In genomic region chr2:171460537-171460936, GRCh38 we compare ENCODE assay signal across 1 cellular context.
TF ChIP-seq lines count a peak whose summit lies in the region.

No MANE protein-coding gene starts in this region.

TF ChIP-seq in HepG2, 621 proteins besides CTCF, POLR2A, EP300 and RAD21 (continued from another document):
- TF ChIP-seq, protein P1, sequence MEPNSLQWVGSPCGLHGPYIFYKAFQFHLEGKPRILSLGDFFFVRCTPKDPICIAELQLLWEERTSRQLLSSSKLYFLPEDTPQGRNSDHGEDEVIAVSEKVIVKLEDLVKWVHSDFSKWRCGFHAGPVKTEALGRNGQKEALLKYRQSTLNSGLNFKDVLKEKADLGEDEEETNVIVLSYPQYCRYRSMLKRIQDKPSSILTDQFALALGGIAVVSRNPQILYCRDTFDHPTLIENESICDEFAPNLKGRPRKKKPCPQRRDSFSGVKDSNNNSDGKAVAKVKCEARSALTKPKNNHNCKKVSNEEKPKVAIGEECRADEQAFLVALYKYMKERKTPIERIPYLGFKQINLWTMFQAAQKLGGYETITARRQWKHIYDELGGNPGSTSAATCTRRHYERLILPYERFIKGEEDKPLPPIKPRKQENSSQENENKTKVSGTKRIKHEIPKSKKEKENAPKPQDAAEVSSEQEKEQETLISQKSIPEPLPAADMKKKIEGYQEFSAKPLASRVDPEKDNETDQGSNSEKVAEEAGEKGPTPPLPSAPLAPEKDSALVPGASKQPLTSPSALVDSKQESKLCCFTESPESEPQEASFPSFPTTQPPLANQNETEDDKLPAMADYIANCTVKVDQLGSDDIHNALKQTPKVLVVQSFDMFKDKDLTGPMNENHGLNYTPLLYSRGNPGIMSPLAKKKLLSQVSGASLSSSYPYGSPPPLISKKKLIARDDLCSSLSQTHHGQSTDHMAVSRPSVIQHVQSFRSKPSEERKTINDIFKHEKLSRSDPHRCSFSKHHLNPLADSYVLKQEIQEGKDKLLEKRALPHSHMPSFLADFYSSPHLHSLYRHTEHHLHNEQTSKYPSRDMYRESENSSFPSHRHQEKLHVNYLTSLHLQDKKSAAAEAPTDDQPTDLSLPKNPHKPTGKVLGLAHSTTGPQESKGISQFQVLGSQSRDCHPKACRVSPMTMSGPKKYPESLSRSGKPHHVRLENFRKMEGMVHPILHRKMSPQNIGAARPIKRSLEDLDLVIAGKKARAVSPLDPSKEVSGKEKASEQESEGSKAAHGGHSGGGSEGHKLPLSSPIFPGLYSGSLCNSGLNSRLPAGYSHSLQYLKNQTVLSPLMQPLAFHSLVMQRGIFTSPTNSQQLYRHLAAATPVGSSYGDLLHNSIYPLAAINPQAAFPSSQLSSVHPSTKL (CRISPR knock-in tag; IDR thresholded peaks at IDR 0.05), result peak; percentile 66
- TF ChIP-seq ETS1 (CRISPR knock-in tag; IDR thresholded peaks at IDR 0.05) (no peak), CEBPB (IDR thresholded peaks at IDR 0.05; ENCODE audit: borderline replicate concordance, low read depth, low read length) (peak; percentile 80; the same call in 1 of the 2 replicates), KLF6 (CRISPR knock-in tag; IDR thresholded peaks at IDR 0.05) (no peak), ZNF629 (CRISPR knock-in tag; conservative IDR thresholded peaks at IDR 0.05) (no peak), CEBPG (CRISPR knock-in tag; IDR thresholded peaks at IDR 0.05) (peak; percentile 73), ZBTB7A (CRISPR knock-in tag; IDR thresholded peaks at IDR 0.05) (no peak), DMAP1 (CRISPR knock-in tag; IDR thresholded peaks at IDR 0.05) (no peak), TFDP1 (CRISPR knock-in tag; IDR thresholded peaks at IDR 0.05; ENCODE audit: borderline replicate concordance) (no peak)
- TF ChIP-seq, protein P2, sequence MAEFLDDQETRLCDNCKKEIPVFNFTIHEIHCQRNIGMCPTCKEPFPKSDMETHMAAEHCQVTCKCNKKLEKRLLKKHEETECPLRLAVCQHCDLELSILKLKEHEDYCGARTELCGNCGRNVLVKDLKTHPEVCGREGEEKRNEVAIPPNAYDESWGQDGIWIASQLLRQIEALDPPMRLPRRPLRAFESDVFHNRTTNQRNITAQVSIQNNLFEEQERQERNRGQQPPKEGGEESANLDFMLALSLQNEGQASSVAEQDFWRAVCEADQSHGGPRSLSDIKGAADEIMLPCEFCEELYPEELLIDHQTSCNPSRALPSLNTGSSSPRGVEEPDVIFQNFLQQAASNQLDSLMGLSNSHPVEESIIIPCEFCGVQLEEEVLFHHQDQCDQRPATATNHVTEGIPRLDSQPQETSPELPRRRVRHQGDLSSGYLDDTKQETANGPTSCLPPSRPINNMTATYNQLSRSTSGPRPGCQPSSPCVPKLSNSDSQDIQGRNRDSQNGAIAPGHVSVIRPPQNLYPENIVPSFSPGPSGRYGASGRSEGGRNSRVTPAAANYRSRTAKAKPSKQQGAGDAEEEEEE (CRISPR knock-in tag; IDR thresholded peaks at IDR 0.05; ENCODE audit: borderline replicate concordance), result no peak
